ENCODE assay signal across 10 cellular contexts in genomic region chr6:105560611-105561066, GRCh38.
DNase-seq lines count a peak whose midpoint lies in the region; ATAC-seq, FAIRE-seq and TF ChIP-seq lines count a peak whose summit lies in the region.
"Had no signal": no experiment of that assay in that cellular context is flagged by ENCODE, and none has a peak within 500 bp of the region (broad histone marks: within the 10 kb centered on the region; RNA-seq: fewer than 3 reads in every experiment).

No MANE protein-coding gene starts in this region.

- BruUV-seq in Caco-2 (replicated peaks; lab: Mats Ljungman, UMichigan) = no TSS peak

- H3K36me3 Mint-ChIP-seq in CD14-positive monocyte = peaks cover 0 to 3% of the 10 kb centered on the region in 2 donors
- H3K36me3 Mint-ChIP-seq in activated T-cell treated with anti-CD3 and anti-CD28 coated beads, Interleukin-2, amount 50 U/mL, for 4 hours (ENCODE audit: insufficient read depth) = no peaks in the 10 kb centered on the region
- H3K36me3 Mint-ChIP-seq in Caco-2 (ENCODE audit: insufficient read depth, unreplicated experiment) = no peaks in the 10 kb centered on the region

- no peaks in the 10 kb centered on the region for H3K9me3 ChIP-seq in ovary
- no peaks in the 10 kb centered on the region for H3K9me3 ChIP-seq in Caco-2
- H3K9me3 ChIP-seq in small intestine (ENCODE audit: control insufficient read depth, low read depth) = no peaks in the 10 kb centered on the region

- no peaks in the 10 kb centered on the region for H3K4me1 ChIP-seq in ovary (ENCODE audit: insufficient read depth)
- H3K4me1 ChIP-seq in Caco-2 = no peaks in the 10 kb centered on the region
- no peaks in the 10 kb centered on the region for H3K4me1 ChIP-seq in small intestine (ENCODE audit: control insufficient read depth in 2 of 2, insufficient read depth in 1 of 2, low read depth in 1 of 2, low read length in 1 of 2)

- H3K27ac Mint-ChIP-seq in CD14-positive monocyte (peak overlapping the region in 4 of 7 donors; percentile 11 to 82 (median 46)), Caco-2 (ENCODE audit: unreplicated experiment) (no peak overlapping the region)

- intact Hi-C loops in CD14-positive monocyte (cut with micrococcal nuclease) (no loop called here), ovary (cut with DNase I) (no loop called here), Caco-2 (cut with micrococcal nuclease; ENCODE audit: unreplicated experiment) (no loop called here)

- no peak for TF ChIP-seq EP300 in ovary (IDR thresholded peaks at IDR 0.05)

- H3K9me3 Mint-ChIP-seq in CD14-positive monocyte (peaks cover 14 to 30% (median 22%) of the 10 kb centered on the region in 7 donors), Caco-2 (ENCODE audit: unreplicated experiment) (peaks cover 27% of the 10 kb centered on the region)
- H3K9me3 Mint-ChIP-seq in activated T-cell treated with anti-CD3 and anti-CD28 coated beads, Interleukin-2, amount 50 U/mL, for 4 hours = peaks cover 15% of the 10 kb centered on the region

- ATAC-seq in GM19351 (IDR thresholded peaks at IDR 0.05; ENCODE audit: unreplicated experiment) (peak; percentile 96), HG03064 (IDR thresholded peaks at IDR 0.05; ENCODE audit: low read depth, unreplicated experiment) (peak; percentile 97)
- ATAC-seq in activated T-cell treated with anti-CD3 and anti-CD28 coated beads, Interleukin-2, amount 50 U/mL, for 4 hours = peak; percentile 82 to 91

- FAIRE-seq in small intestine (lab: Jason Lieb, UNC) = no peak
- FAIRE-seq: TTC549 had no signal

- H3K4me3 ChIP-seq in ovary = no peak overlapping the region
- H3K4me3 ChIP-seq in Caco-2 (ENCODE audit: low read depth, low read length) = no peak overlapping the region
- no peak overlapping the region for H3K4me3 ChIP-seq in small intestine (ENCODE audit: low read depth in 1 of 2, low read length in 2 of 2)

- H3K4me3 Mint-ChIP-seq in CD14-positive monocyte (no peak overlapping the region), Caco-2 (ENCODE audit: unreplicated experiment) (no peak overlapping the region)
- no peak overlapping the region for H3K4me3 Mint-ChIP-seq in activated T-cell treated with anti-CD3 and anti-CD28 coated beads, Interleukin-2, amount 50 U/mL, for 4 hours

- DNase-seq in CD14-positive monocyte (ENCODE audit: low spot score) = no peak
- DNase-seq in activated T-cell treated with anti-CD3 and anti-CD28 coated beads, Interleukin-2, amount 50 U/mL, for 4 hours = no peak
- no peak for DNase-seq in ovary
- no peak for DNase-seq in superior temporal gyrus (ENCODE audit: extremely low spot score)
- DNase-seq in Caco-2 = no peak
- no peak for DNase-seq in small intestine
- DNase-seq: KBM-7 had no signal

- POLR2A ChIA-PET in Caco-2 (lab: Charles Lee) = no interaction called here

- H3K4me1 Mint-ChIP-seq in CD14-positive monocyte (peaks cover 15% of the 10 kb centered on the region), Caco-2 (ENCODE audit: low read depth, unreplicated experiment) (no peaks in the 10 kb centered on the region)
- no peaks in the 10 kb centered on the region for H3K4me1 Mint-ChIP-seq in activated T-cell treated with anti-CD3 and anti-CD28 coated beads, Interleukin-2, amount 50 U/mL, for 4 hours (ENCODE audit: low read depth)

- WGBS in ovary, 3 donors = 92 to 98% (median 95%) methylated on average over 2 of the region's 2 CpGs
- WGBS in small intestine, 3 donors = 84 to 93% (median 87%) methylated on average over 2 of the region's 2 CpGs

- no peak overlapping the region for H3K27ac ChIP-seq in ovary
- H3K27ac ChIP-seq in small intestine (ENCODE audit: low read depth in 1 of 2, low read length in 1 of 2) = no peak overlapping the region

- H3K27me3 Mint-ChIP-seq in CD14-positive monocyte (ENCODE audit: low read depth in 3 of 3) (peaks cover 0 to 3% (median 0%) of the 10 kb centered on the region in 3 donors), Caco-2 (ENCODE audit: insufficient read depth, unreplicated experiment) (peaks cover 5% of the 10 kb centered on the region)
- peaks cover 11% of the 10 kb centered on the region for H3K27me3 Mint-ChIP-seq in activated T-cell treated with anti-CD3 and anti-CD28 coated beads, Interleukin-2, amount 50 U/mL, for 4 hours (ENCODE audit: low read depth)

- CTCF ChIA-PET in Caco-2 (lab: Charles Lee) = no interaction called here

- TF ChIP-seq CTCF in CD14-positive monocyte (IDR thresholded peaks at IDR 0.05) = no peak
- TF ChIP-seq CTCF in ovary (IDR thresholded peaks at IDR 0.05) = no peak
- TF ChIP-seq CTCF in Caco-2 (IDR thresholded peaks at IDR 0.05; ENCODE audit: insufficient read depth in 1 of 2, low read depth in 1 of 2, low read length in 1 of 2, severe bottlenecking in 1 of 2, unreplicated experiment in 1 of 2) = no peak

- H3K27me3 ChIP-seq in ovary = no peaks in the 10 kb centered on the region
- no peaks in the 10 kb centered on the region for H3K27me3 ChIP-seq in Caco-2 (replicated peaks; ENCODE audit: control insufficient read depth, insufficient read depth, low read length)
- no peaks in the 10 kb centered on the region for H3K27me3 ChIP-seq in small intestine (ENCODE audit: control insufficient read depth in 2 of 2, insufficient read depth in 2 of 2, low read length in 2 of 2)

- no peaks in the 10 kb centered on the region for H3K36me3 ChIP-seq in ovary
- no peaks in the 10 kb centered on the region for H3K36me3 ChIP-seq in Caco-2 (ENCODE audit: control insufficient read depth, insufficient read depth, low read length)
- no peaks in the 10 kb centered on the region for H3K36me3 ChIP-seq in small intestine (ENCODE audit: control insufficient read depth in 2 of 2, insufficient read depth in 2 of 2, low read length in 2 of 2)

- TF ChIP-seq POLR2A in ovary (IDR thresholded peaks at IDR 0.05) = no peak
